Comparison of ENCODE assay signal across 7 cellular contexts in genomic region chr4:26485684-26486083, GRCh38. TPM values are rescaled to one million over a fixed set of nuclear protein-coding genes. Genes with fewer than 3 reads are reported as not detected.
"Had no signal": no experiment of that assay in that cellular context is flagged by ENCODE, and none has a peak within 500 bp of the region (broad histone marks: within the 10 kb centered on the region; RNA-seq: fewer than 3 reads in every experiment).

No MANE protein-coding gene starts in this region.

- H3K9me3 Mint-ChIP-seq: H9 had no signal

- H3K4me3 Mint-ChIP-seq: H9 had no signal

- H3K27ac ChIP-seq: GM23248 had no signal

- ATAC-seq: K562 had no signal

- H2AFZ ChIP-seq: GM23248 had no signal

- H3K4me3 ChIP-seq: GM23248, K562 had no signal

- H3K27ac Mint-ChIP-seq: H9 had no signal

- DNase-seq: GM23248, H9, HCEC 1CT, IMR-90 had no signal

- H3K9ac ChIP-seq: GM23248 had no signal

RNA-seq across cellular contexts. Expression of gene CCKAR, which starts 4.6 kb away (rescaled TPM):
- total RNA-seq: GM23248, H1, H9, HT-29, IMR-90, K562 had no signal
- polyA plus RNA-seq: GM23248, H1, IMR-90, K562 had no signal
